10 cellular contexts compared by ENCODE assay signal in genomic region chr3:178320481-178321352, GRCh38.
A peak's percentile ranks its signal among the peaks of the same experiment; 100 is the strongest.
DNase-seq lines count a peak whose midpoint lies in the region; ATAC-seq and TF ChIP-seq lines count a peak whose summit lies in the region.
"Had no signal": no experiment of that assay in that cellular context is flagged by ENCODE, and none has a peak within 500 bp of the region (broad histone marks: within the 10 kb centered on the region; RNA-seq: fewer than 3 reads in every experiment).

No MANE protein-coding gene starts in this region.

- H3K4me1 Mint-ChIP-seq in brain (peaks cover 46% of the 10 kb centered on the region), glutamatergic neuron (ENCODE audit: low read depth, unreplicated experiment) (peaks cover 11% of the 10 kb centered on the region)
- H3K4me1 Mint-ChIP-seq: central memory CD8-positive, alpha-beta T cell had no signal

- H3K27me3 Mint-ChIP-seq in brain (no peaks in the 10 kb centered on the region), glutamatergic neuron (ENCODE audit: unreplicated experiment) (no peaks in the 10 kb centered on the region)
- H3K27me3 Mint-ChIP-seq: central memory CD8-positive, alpha-beta T cell had no signal

- TF ChIP-seq CTCF in brain (conservative IDR thresholded peaks at IDR 0.05) (no peak), glutamatergic neuron (IDR thresholded peaks at IDR 0.05; ENCODE audit: partially characterized antibody, unreplicated experiment) (no peak)

- WGBS in aorta, 2 donors, result 31 to 43% methylated on average over 4 of the region's 4 CpGs

- no peak overlapping the region for H3K4me3 ChIP-seq in aorta (ENCODE audit: low read length in 2 of 2)
- H3K4me3 ChIP-seq: SK-N-MC had no signal

- no peaks in the 10 kb centered on the region for H3K36me3 ChIP-seq in aorta (ENCODE audit: control insufficient read depth in 1 of 2, insufficient read depth in 2 of 2, low read length in 1 of 2)

- H3K27me3 ChIP-seq in aorta (ENCODE audit: control insufficient read depth in 1 of 2, insufficient read depth in 2 of 2, low read length in 1 of 2), result no peaks in the 10 kb centered on the region

- intact Hi-C loops in left colon (cut with DNase I, micrococcal nuclease) (loop anchor here in 1 of 2 donors (5.0 kb wide), 1 partner anchor 958 kb away; no protein-coding TSS in a partner anchor), aorta (cut with DNase I) (loop anchor here (5.0 to 10.0 kb wide), 4 partner anchors 416 to 1273 kb away; partner anchors contain the start of gene TBL1XR1 (in 2 of the 2))

- peak; percentile 95 for ATAC-seq in left colon
- peak; percentile 73 for ATAC-seq in aorta (ENCODE audit: low FRiP score)
- ATAC-seq in HG03139 (IDR thresholded peaks at IDR 0.05; ENCODE audit: unreplicated experiment), result no peak

- H3K36me3 Mint-ChIP-seq in brain, result no peaks in the 10 kb centered on the region
- no peaks in the 10 kb centered on the region for H3K36me3 Mint-ChIP-seq in glutamatergic neuron (ENCODE audit: unreplicated experiment)

- H3K4me1 ChIP-seq in aorta (ENCODE audit: control insufficient read depth in 1 of 2, insufficient read depth in 2 of 2, low read length in 2 of 2), result peaks cover 0 to 6% of the 10 kb centered on the region in 2 donors

- H3K27ac ChIP-seq in aorta (ENCODE audit: low read depth in 1 of 2, low read length in 2 of 2), result no peak overlapping the region
- H3K27ac ChIP-seq: SK-N-MC had no signal

- H3K27ac Mint-ChIP-seq in brain (peak overlapping the region; percentile 39 to 95 (median 74)), glutamatergic neuron (ENCODE audit: unreplicated experiment) (no peak overlapping the region)

- DNase-seq in NCI-H82 (lab: John Stamatoyannopoulos, UW), result peak; percentile 80
- no peak for DNase-seq in NCI-H82 treated with DMSO at 0.1 percent for 48 hours (lab: John Stamatoyannopoulos, UW; ENCODE audit: unreplicated experiment)
- peak in 1 of 2 donors; percentile 8 for DNase-seq in left colon
- DNase-seq in aorta, result no peak
- DNase-seq in glutamatergic neuron, result no peak
- no peak for DNase-seq in mesenteric fat pad (ENCODE audit: low spot score)

- H3K4me3 Mint-ChIP-seq in brain (peak overlapping the region in 1 of 5 experiments; percentile 10), glutamatergic neuron (ENCODE audit: unreplicated experiment) (no peak overlapping the region)
- H3K4me3 Mint-ChIP-seq: central memory CD8-positive, alpha-beta T cell had no signal

- no peaks in the 10 kb centered on the region for H3K9me3 ChIP-seq in aorta (ENCODE audit: control insufficient read depth, low read length)

- peaks cover 0 to 5% (median 0%) of the 10 kb centered on the region in 5 experiments for H3K9me3 Mint-ChIP-seq in brain
- no peaks in the 10 kb centered on the region for H3K9me3 Mint-ChIP-seq in glutamatergic neuron (ENCODE audit: unreplicated experiment)
- H3K9me3 Mint-ChIP-seq: central memory CD8-positive, alpha-beta T cell had no signal
